ENCODE assay signal across 8 cellular contexts in genomic region chr13:29593605-29594297, GRCh38. TPM values are rescaled to one million over a fixed set of nuclear protein-coding genes. Genes with fewer than 3 reads are reported as not detected.
A peak's percentile ranks its signal among the peaks of the same experiment; 100 is the strongest.
DNase-seq lines count a peak whose midpoint lies in the region; TF ChIP-seq lines count a peak whose summit lies in the region.

No MANE protein-coding gene starts in this region.

- TF ChIP-seq EP300 in ovary (IDR thresholded peaks at IDR 0.05) = no peak

- TSS peak; percentile 51 for BruUV-seq in Caco-2 (replicated peaks; lab: Mats Ljungman, UMichigan)

- no peaks in the 10 kb centered on the region for H3K9me3 ChIP-seq in Caco-2
- no peaks in the 10 kb centered on the region for H3K9me3 ChIP-seq in ovary

- TF ChIP-seq CTCF in Caco-2 (IDR thresholded peaks at IDR 0.05; ENCODE audit: insufficient read depth in 1 of 2, low read depth in 1 of 2, low read length in 1 of 2, severe bottlenecking in 1 of 2, unreplicated experiment in 1 of 2) (no peak), NB4 (IDR thresholded peaks at IDR 0.05; ENCODE audit: low read depth, low read length) (no peak), nephron progenitor cell (IDR thresholded peaks at IDR 0.05) (no peak), ovary (IDR thresholded peaks at IDR 0.05) (no peak)

- H3K4me3 ChIP-seq in Caco-2 (ENCODE audit: low read depth, low read length) (peak overlapping the region; percentile 92), NB4 (ENCODE audit: low read depth, low read length) (peak overlapping the region; percentile 94), ovary (no peak overlapping the region)

- H3K27ac Mint-ChIP-seq in Caco-2 (ENCODE audit: unreplicated experiment) = peak overlapping the region; percentile 91
- H3K27ac Mint-ChIP-seq in nephron progenitor cell = no peak overlapping the region

- CTCF ChIA-PET in Caco-2 (lab: Charles Lee) = no interaction called here

- H3K9me3 Mint-ChIP-seq in Caco-2 (ENCODE audit: unreplicated experiment) = no peaks in the 10 kb centered on the region
- no peaks in the 10 kb centered on the region for H3K9me3 Mint-ChIP-seq in nephron progenitor cell

- H3K4me1 Mint-ChIP-seq in Caco-2 (ENCODE audit: low read depth, unreplicated experiment) (peaks cover 33% of the 10 kb centered on the region), nephron progenitor cell (peaks cover 40% of the 10 kb centered on the region)

- H3K4me1 ChIP-seq in Caco-2 (peaks cover 11% of the 10 kb centered on the region), ovary (ENCODE audit: insufficient read depth) (peaks cover 2% of the 10 kb centered on the region)

- POLR2A ChIA-PET in Caco-2 (lab: Charles Lee) = interaction anchor here (0.5 kb wide), 1 partner anchor 641 kb away, joined by 6 read pairs; no protein-coding TSS in a partner anchor

- H3K36me3 ChIP-seq in Caco-2 (ENCODE audit: control insufficient read depth, insufficient read depth, low read length) (no peaks in the 10 kb centered on the region; the same call in 1 of the 2 replicates), ovary (no peaks in the 10 kb centered on the region)

- H3K4me3 Mint-ChIP-seq in Caco-2 (ENCODE audit: unreplicated experiment) = peak overlapping the region; percentile 88
- peak overlapping the region; percentile 85 for H3K4me3 Mint-ChIP-seq in nephron progenitor cell

- 62 to 74% (median 74%) methylated on average over 8 of the region's 8 CpGs for WGBS in ovary, 3 donors

- H3K27me3 Mint-ChIP-seq in Caco-2 (ENCODE audit: insufficient read depth, unreplicated experiment) = no peaks in the 10 kb centered on the region
- H3K27me3 Mint-ChIP-seq in nephron progenitor cell (ENCODE audit: low read depth, poor library complexity) = peaks cover 28% of the 10 kb centered on the region

- DNase-seq in Caco-2 = no peak
- DNase-seq in NB4 (ENCODE audit: low read depth) = no peak
- DNase-seq in dermis blood vessel endothelial cell = peak; percentile 24
- DNase-seq in nephron progenitor cell = no peak
- no peak for DNase-seq in occipital lobe (lab: John Stamatoyannopoulos, UW)
- no peak for DNase-seq in medulla oblongata (ENCODE audit: extremely low spot score)
- no peak for DNase-seq in NCI-H2107 (lab: John Stamatoyannopoulos, UW)
- no peak for DNase-seq in ovary

- no peak for TF ChIP-seq POLR2A in NB4 (IDR thresholded peaks at IDR 0.05; ENCODE audit: extremely low read depth, insufficient read length)
- TF ChIP-seq POLR2A in ovary (IDR thresholded peaks at IDR 0.05) = no peak

- intact Hi-C loops in Caco-2 (cut with micrococcal nuclease; ENCODE audit: unreplicated experiment) = loop anchor here (5.0 to 10.0 kb wide), 2 partner anchors 86 to 521 kb away; no protein-coding TSS in a partner anchor
- intact Hi-C loops in ovary (cut with DNase I) = no loop called here

- H3K36me3 Mint-ChIP-seq in Caco-2 (ENCODE audit: insufficient read depth, unreplicated experiment) = peaks cover 51% of the 10 kb centered on the region
- no peaks in the 10 kb centered on the region for H3K36me3 Mint-ChIP-seq in nephron progenitor cell (ENCODE audit: low read depth)

- 0 out of 2 replicates have a peak, but pooled peaks cover 1% of the 10 kb centered on the region for H3K27me3 ChIP-seq in Caco-2 (replicated peaks; ENCODE audit: control insufficient read depth, insufficient read depth, low read length)
- no peaks in the 10 kb centered on the region for H3K27me3 ChIP-seq in ovary

- H3K27ac ChIP-seq in ovary = no peak overlapping the region

RNA-seq across cellular contexts. Expression of gene SLC7A1, which starts 1.7 kb away (rescaled TPM):
- total RNA-seq in Caco-2 (2022) = 164 and 180 TPM in 2 replicates
- 17.7 and 69.5 TPM in 2 replicates for total RNA-seq in dermis blood vessel endothelial cell
- total RNA-seq in occipital lobe = 25.3 TPM
- total RNA-seq in ovary = 10 to 100 TPM in 6 of 7 donors, 1 to 10 TPM in 1; 3.6 to 98.7 (median 15.0) TPM
- 1 to 10 TPM; 3.3 to 7.8 TPM for polyA plus RNA-seq in ovary
